Comparison of ENCODE assay signal across 21 cellular contexts in genomic region chr2:19299032-19299431, GRCh38. TPM values are rescaled to one million over a fixed set of nuclear protein-coding genes. Genes with fewer than 3 reads are reported as not detected.
A peak's percentile ranks its signal among the peaks of the same experiment; 100 is the strongest.
DNase-seq lines count a peak whose midpoint lies in the region; ATAC-seq, FAIRE-seq and TF ChIP-seq lines count a peak whose summit lies in the region.
"Had no signal": no experiment of that assay in that cellular context is flagged by ENCODE, and none has a peak within 500 bp of the region (broad histone marks: within the 10 kb centered on the region; RNA-seq: fewer than 3 reads in every experiment).

No MANE protein-coding gene starts in this region.

- H3K9me3 ChIP-seq in left lung = no peaks in the 10 kb centered on the region
- H3K9me3 ChIP-seq in aorta (ENCODE audit: control insufficient read depth, low read length) = no peaks in the 10 kb centered on the region
- H3K9me3 ChIP-seq: SJSA1 had no signal

- H3K4me1 ChIP-seq in left lung = peaks cover 3 to 10% of the 10 kb centered on the region in 2 donors
- no peaks in the 10 kb centered on the region for H3K4me1 ChIP-seq in aorta (ENCODE audit: control insufficient read depth in 1 of 2, insufficient read depth in 2 of 2, low read length in 2 of 2)
- H3K4me1 ChIP-seq: SJSA1 had no signal

- DNase-seq in H4 (ENCODE audit: low spot score) = peak; percentile 21
- DNase-seq in NCI-H460 (ENCODE audit: extremely low read depth, low read depth) = peak; percentile 67
- no peak for DNase-seq in left lung
- DNase-seq in aorta = no peak
- DNase-seq in sciatic nerve (ENCODE audit: low spot score) = no peak
- DNase-seq: DMS79; NCI-H1092; NCI-H146; NCI-H2081 treated with DMSO at 0.1 percent for 48 hours; NCI-H2227 treated with DMSO at 0.1 percent for 48 hours; NCI-H526 treated with DMSO at 0.1 percent for 48 hours; NK-92 treated with Interleukin-12 subunit alpha and Interleukin-12 subunit beta, amount 100 ng/mL, for 24 hours; RPMI8226; SW 1271 had no signal

- peak; percentile 80 for FAIRE-seq in endometrium (lab: Jason Lieb, UNC)

- 88 to 93% methylated on average over 7 of the region's 7 CpGs for WGBS in aorta, 2 donors

- ATAC-seq in left lung (peak; percentile 92), HG02642 (IDR thresholded peaks at IDR 0.05; ENCODE audit: poor library complexity, unreplicated experiment) (no peak), aorta (ENCODE audit: low FRiP score) (no peak), HG03039 (IDR thresholded peaks at IDR 0.05; ENCODE audit: unreplicated experiment) (no peak), sciatic nerve (no peak)
- ATAC-seq: HCT116 had no signal

- H3K36me3 ChIP-seq in left lung = no peaks in the 10 kb centered on the region
- H3K36me3 ChIP-seq in aorta (ENCODE audit: control insufficient read depth in 1 of 2, insufficient read depth in 2 of 2, low read length in 1 of 2) = peaks cover 0 to 2% of the 10 kb centered on the region in 2 donors
- H3K36me3 ChIP-seq: SJSA1 had no signal

- H3K27ac ChIP-seq in left lung (peak overlapping the region in 1 of 2 donors; percentile 43), aorta (ENCODE audit: low read depth in 1 of 2, low read length in 2 of 2) (no peak overlapping the region)
- H3K27ac ChIP-seq: KMS-11, SJSA1 had no signal

- H3K4me3 ChIP-seq in left lung (no peak overlapping the region), aorta (ENCODE audit: low read length in 2 of 2) (no peak overlapping the region)
- H3K4me3 ChIP-seq: SJSA1 had no signal

- H3K27me3 ChIP-seq in left lung = no peaks in the 10 kb centered on the region
- H3K27me3 ChIP-seq in aorta (ENCODE audit: control insufficient read depth in 1 of 2, insufficient read depth in 2 of 2, low read length in 1 of 2) = no peaks in the 10 kb centered on the region
- H3K27me3 ChIP-seq: SJSA1 had no signal

- no peak for TF ChIP-seq CTCF in left lung (IDR thresholded peaks at IDR 0.05)

- intact Hi-C loops in left lung (cut with DNase I) = no loop called here
- intact Hi-C loops in aorta (cut with DNase I) = no loop called here
- intact Hi-C loops in sciatic nerve (cut with DNase I) = no loop called here

RNA-seq across cellular contexts. Expression of gene OSR1, which starts 59.4 kb away (rescaled TPM):
- total RNA-seq in H4 (2014; rRNA removed; shearing (Covaris generic)) = 1.3 TPM in 2 replicates
- 5.1 and 5.2 TPM in 2 replicates for total RNA-seq in NCI-H460 (2014; rRNA removed; shearing (Covaris generic))
- polyA plus RNA-seq in NCI-H460 (2014; cell fraction: nucleus; rRNA removed) = 1.7 and 3.4 TPM in 2 replicates
- total RNA-seq in left lung (10 to 100 TPM; 20.5 to 41.5 TPM), aorta (10 to 100 TPM; 48.6 to 79.1 TPM), sciatic nerve (11.6 TPM)
- 10 to 100 TPM; 13.1 to 55.1 TPM for polyA plus RNA-seq in aorta
- total RNA-seq: OCI-LY7 had no signal

Comparison
In these comparisons a context has a peak if more than half of its experiments do, and no peak if none do; other contexts are left out.
1. DNase-seq: peak in H4 (single experiment) and NCI-H460 (single experiment); none in left lung (0 of 2), aorta (0 of 2) and sciatic nerve (single experiment).